Comparison of ENCODE assay signal across 16 cellular contexts in the genomic region with DNA sequence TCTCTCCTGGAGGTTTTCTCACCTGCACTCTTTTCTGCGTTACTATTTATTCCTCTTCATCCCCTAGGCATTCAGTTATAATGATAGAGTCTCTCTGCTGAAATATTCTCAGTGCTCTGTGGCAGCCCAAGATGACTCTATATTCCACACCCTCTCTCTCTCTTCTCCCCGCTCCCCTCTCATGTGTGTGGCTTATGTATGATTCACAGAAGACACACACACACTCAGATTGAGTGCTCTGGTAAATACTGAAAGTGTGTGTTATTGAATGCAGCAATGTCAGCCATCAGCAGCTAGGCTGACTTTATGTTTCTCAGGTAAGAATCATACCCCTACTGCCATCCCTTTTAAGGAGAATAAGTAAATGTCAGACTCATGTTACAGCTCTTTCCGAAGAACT.
DNase-seq lines count a peak whose midpoint lies in the region; ATAC-seq, FAIRE-seq and TF ChIP-seq lines count a peak whose summit lies in the region.
"Had no signal": no experiment of that assay in that cellular context is flagged by ENCODE, and none has a peak within 500 bp of the region (broad histone marks: within the 10 kb centered on the region; RNA-seq: fewer than 3 reads in every experiment).

No MANE protein-coding gene starts in this region.

- no peak for FAIRE-seq in RCC 7860 (lab: Jason Lieb, UNC)
- FAIRE-seq: GM12892, K562 had no signal

- no peak for TF ChIP-seq CTCF in DND-41 (IDR thresholded peaks at IDR 0.05; ENCODE audit: borderline replicate concordance, extremely low read depth, low read length, poor library complexity, severe bottlenecking)
- no peak for TF ChIP-seq CTCF in gastroesophageal sphincter (IDR thresholded peaks at IDR 0.05)

- no peaks in the 10 kb centered on the region for H3K9me3 ChIP-seq in DND-41 (ENCODE audit: insufficient read depth, low read length, severe bottlenecking)
- no peaks in the 10 kb centered on the region for H3K9me3 ChIP-seq in gastroesophageal sphincter

- no peak overlapping the region for H3K4me2 ChIP-seq in DND-41 (ENCODE audit: insufficient read depth, low read length)

- H3K27ac ChIP-seq in DND-41 (ENCODE audit: low read length) (no peak overlapping the region), gastroesophageal sphincter (no peak overlapping the region)

- H3K4me1 ChIP-seq in DND-41 (ENCODE audit: insufficient read depth, low read length) = no peaks in the 10 kb centered on the region
- no peaks in the 10 kb centered on the region for H3K4me1 ChIP-seq in gastroesophageal sphincter

- no peak for TF ChIP-seq POLR2A in gastroesophageal sphincter (IDR thresholded peaks at IDR 0.05)

- TF ChIP-seq EP300 in gastroesophageal sphincter (IDR thresholded peaks at IDR 0.05) = no peak

- H4K20me1 ChIP-seq in DND-41 (ENCODE audit: insufficient read depth, low read length) = no peaks in the 10 kb centered on the region

- H3K4me3 ChIP-seq in DND-41 (ENCODE audit: low read depth in 1 of 2, low read length in 2 of 2) (no peak overlapping the region), gastroesophageal sphincter (no peak overlapping the region)
- H3K4me3 ChIP-seq: K562 had no signal

- no peaks in the 10 kb centered on the region for H3K79me2 ChIP-seq in DND-41 (ENCODE audit: insufficient read depth, low read length)

- H3K36me3 ChIP-seq in DND-41 (ENCODE audit: insufficient read depth, low read length) (no peaks in the 10 kb centered on the region), gastroesophageal sphincter (no peaks in the 10 kb centered on the region)

- no peak overlapping the region for H3K9ac ChIP-seq in DND-41 (ENCODE audit: low read depth, low read length)

- 37 to 45% methylated on average over 2 to 3 of the region's 3 CpGs for WGBS in gastroesophageal sphincter (ENCODE audit: low coverage in 1 of 2), 2 donors

- H2AFZ ChIP-seq in DND-41 (ENCODE audit: low read depth, low read length) = no peak overlapping the region

- H3K27me3 ChIP-seq in DND-41 (ENCODE audit: insufficient read depth, low read length, poor library complexity) (no peaks in the 10 kb centered on the region), gastroesophageal sphincter (no peaks in the 10 kb centered on the region)

- peak; percentile 42; the same call in 1 of the 3 replicates for ATAC-seq in DND-41 (ENCODE audit: insufficient read depth, low read depth)
- ATAC-seq in HG03571 (IDR thresholded peaks at IDR 0.05; ENCODE audit: unreplicated experiment) = no peak
- ATAC-seq in gastroesophageal sphincter = no peak
- ATAC-seq: K562, Right ventricle myocardium inferior had no signal

- DNase-seq in activated CD4-positive, alpha-beta T cell treated with anti-CD3 and anti-CD28 coated beads for 48 hours = peak; percentile 12
- DNase-seq in activated CD4-positive, alpha-beta T cell treated with anti-CD3 and anti-CD28 coated beads, Interleukin-2, amount 50 U/mL, for 48 hours = no peak
- DNase-seq in DND-41 = no peak
- peak; percentile 8 for DNase-seq in RCC 7860 (ENCODE audit: low spot score)
- peak; percentile 7 for DNase-seq in renal cortical epithelial cell (ENCODE audit: low read depth)
- DNase-seq in EL = no peak
- DNase-seq: C1 segment of cervical spinal cord, GDM1, NCI-H1092 treated with DMSO at 0.1 percent for 48 hours, NCI-H187, NCI-H446 had no signal

Comparison
In these comparisons a context has a peak if more than half of its experiments do, and no peak if none do; other contexts are left out.
1. DNase-seq: peak in activated CD4-positive, alpha-beta T cell treated with anti-CD3 and anti-CD28 coated beads for 48 hours (single experiment), RCC 7860 (single experiment) and renal cortical epithelial cell (single experiment); none in activated CD4-positive, alpha-beta T cell treated with anti-CD3 and anti-CD28 coated beads, Interleukin-2, amount 50 U/mL, for 48 hours (0 of 2), DND-41 (single experiment) and EL (single experiment).